8 cellular contexts compared by ENCODE assay signal in the genomic region with DNA sequence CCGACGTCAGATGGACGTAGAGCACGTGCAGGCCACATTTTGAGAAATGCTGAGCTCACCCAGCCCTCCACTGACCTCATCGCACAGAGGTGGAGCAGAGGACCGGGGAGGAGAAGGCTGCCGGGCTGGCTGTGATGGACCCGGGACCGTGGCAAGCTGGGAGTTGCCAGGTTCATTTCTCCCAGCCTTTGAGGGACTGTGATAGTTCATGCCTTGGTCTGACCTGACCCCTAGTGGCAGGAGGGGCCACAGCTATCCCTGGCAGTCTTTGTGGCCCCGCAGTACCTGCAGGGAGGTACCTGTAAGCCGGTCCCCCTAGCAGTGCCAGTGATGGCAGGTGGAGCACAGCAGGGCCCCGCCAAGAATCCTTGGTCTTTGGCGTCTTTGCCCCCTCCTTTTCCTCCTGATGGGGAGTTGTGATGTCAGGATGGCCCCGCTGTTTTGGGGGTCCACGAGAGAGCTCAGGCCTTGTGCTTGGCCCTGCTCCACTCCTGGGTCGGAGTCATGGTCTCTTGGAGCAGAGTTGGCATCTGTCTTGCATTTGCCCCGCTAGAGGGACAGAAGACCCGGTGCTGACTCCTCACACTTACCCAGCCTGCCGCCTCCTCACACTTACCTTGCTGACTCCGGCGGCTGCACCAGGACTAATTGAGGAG. TPM values are rescaled to one million over a fixed set of nuclear protein-coding genes. Genes with fewer than 3 reads are reported as not detected.
DNase-seq lines count a peak whose midpoint lies in the region; ATAC-seq, FAIRE-seq and TF ChIP-seq lines count a peak whose summit lies in the region.

No MANE protein-coding gene starts in this region.

- no peak overlapping the region for H2BK120ac ChIP-seq in H1 (replicated peaks; ENCODE audit: low read depth, low read length)
- H2BK120ac ChIP-seq in mesendoderm (ENCODE audit: low read depth, low read length) = no peak overlapping the region

- peak; percentile 97 to 98 for TF ChIP-seq RAD21 in H1 (IDR thresholded peaks at IDR 0.05 in 1 of 2, conservative IDR thresholded peaks at IDR 0.05 in 1 of 2; ENCODE audit: low read depth in 2 of 2, low read length in 2 of 2)

- H3K4me3 ChIP-seq in H1 (ENCODE audit: extremely low read depth in 1 of 4, insufficient read depth in 2 of 4, low read depth in 3 of 4, low read length in 4 of 4) (no peak overlapping the region), mesendoderm (ENCODE audit: low read length) (no peak overlapping the region)

- no peaks in the 10 kb centered on the region for H3K27me3 Mint-ChIP-seq in activated CD4-positive, alpha-beta memory T cell treated with anti-CD3 and anti-CD28 coated beads, Interleukin-2, amount 10 ng/mL, durations not matched to agents 7 days and 5 days

- H3K36me3 ChIP-seq in H1 (ENCODE audit: control insufficient read depth in 2 of 4, insufficient read depth in 4 of 4, low read length in 3 of 4) (peaks cover 0 to 10% (median 3%) of the 10 kb centered on the region in 4 experiments; a peak in 3 of 8 replicates), mesendoderm (ENCODE audit: control insufficient read depth, insufficient read depth, low read length) (no peaks in the 10 kb centered on the region)

- H3K27me3 ChIP-seq in H1 (replicated peaks in 1 of 4; ENCODE audit: control insufficient read depth in 3 of 4, extremely low read depth in 1 of 4, insufficient read depth in 3 of 4, low read length in 3 of 4) (no peaks in the 10 kb centered on the region), mesendoderm (ENCODE audit: insufficient read depth, low read length, poor library complexity) (no peaks in the 10 kb centered on the region)

- WGBS in H1 (ENCODE audit: extremely low coverage in 1 of 2, insufficient coverage in 1 of 2, insufficient read length in 1 of 2, insufficient replicate concordance in 2 of 2, low coverage in 1 of 2, low lambda C conversion rate in 2 of 2, missing lambda C conversion rate in 1 of 2), 2 experiments = 73% methylated on average over 15 of the region's 21 CpGs; no CpG with 5 or more reads in 1 of the 2 experiments
- no CpG with 5 or more reads among the region's 21 CpGs for WGBS in mesendoderm (ENCODE audit: extremely low coverage, insufficient coverage, low lambda C conversion rate)

- H2BK5ac ChIP-seq in H1 (ENCODE audit: low read depth, low read length) (no peak overlapping the region), mesendoderm (ENCODE audit: low read length) (no peak overlapping the region)

- H4K8ac ChIP-seq in H1 (ENCODE audit: extremely low read depth, insufficient read depth, low read length) (no peak overlapping the region), mesendoderm (ENCODE audit: low read depth, low read length) (no peak overlapping the region)

- H3K4ac ChIP-seq in H1 (replicated peaks; ENCODE audit: insufficient read length, low read depth, low read length) = no peak overlapping the region
- no peak overlapping the region for H3K4ac ChIP-seq in mesendoderm (ENCODE audit: low read depth, low read length)

- H3K27ac Mint-ChIP-seq in activated CD4-positive, alpha-beta memory T cell treated with anti-CD3 and anti-CD28 coated beads, Interleukin-2, amount 10 ng/mL, durations not matched to agents 7 days and 5 days = no peak overlapping the region

- H3K4me3 Mint-ChIP-seq in activated CD4-positive, alpha-beta memory T cell treated with anti-CD3 and anti-CD28 coated beads, Interleukin-2, amount 10 ng/mL, durations not matched to agents 7 days and 5 days = no peak overlapping the region

- H2AK5ac ChIP-seq in H1 (ENCODE audit: low read depth, low read length) (no peak overlapping the region), mesendoderm (ENCODE audit: low read length) (no peak overlapping the region)

- no peaks in the 10 kb centered on the region for H3K23me2 ChIP-seq in H1 (ENCODE audit: low read depth, low read length)

- peaks cover 7% of the 10 kb centered on the region for H3K36me3 Mint-ChIP-seq in activated CD4-positive, alpha-beta memory T cell treated with anti-CD3 and anti-CD28 coated beads, Interleukin-2, amount 10 ng/mL, durations not matched to agents 7 days and 5 days (ENCODE audit: low read depth)

- no peak overlapping the region for H2BK15ac ChIP-seq in H1 (ENCODE audit: low read length)
- H2BK15ac ChIP-seq in mesendoderm (replicated peaks; ENCODE audit: low read depth) = no peak overlapping the region

- H3K79me2 ChIP-seq in H1 (ENCODE audit: control insufficient read depth in 1 of 2, insufficient read depth in 2 of 2, low read length in 2 of 2) = no peaks in the 10 kb centered on the region
- no peaks in the 10 kb centered on the region for H3K79me2 ChIP-seq in mesendoderm (ENCODE audit: control insufficient read depth, insufficient read depth, low read length)

- no peaks in the 10 kb centered on the region for H3K9me3 ChIP-seq in H1 (ENCODE audit: insufficient read depth in 2 of 2, low read depth in 1 of 2, low read length in 1 of 2)

- H3K14ac ChIP-seq in H1 (ENCODE audit: insufficient read length) = no peak overlapping the region

- ATAC-seq in GM19467 (IDR thresholded peaks at IDR 0.05; ENCODE audit: unreplicated experiment) = no peak

- DNase-seq in SKM-1 treated with dmso at 0.1 percent for 144 hours (lab: John Stamatoyannopoulos, UW; ENCODE audit: unreplicated experiment) (peak; percentile 10), SKM-1 (lab: John Stamatoyannopoulos, UW; ENCODE audit: unreplicated experiment) (no peak), NCI-H345 treated with DMSO at 0.1 percent for 48 hours (lab: John Stamatoyannopoulos, UW; ENCODE audit: unreplicated experiment) (peak; percentile 3), H1 (ENCODE audit: low read depth in 1 of 2, low spot score in 2 of 2) (peak; percentile 62 to 82), mesendoderm (peak; percentile 83)
- peak; percentile 52 for DNase-seq in activated CD4-positive, alpha-beta memory T cell treated with anti-CD3 and anti-CD28 coated beads, Interleukin-2, amount 10 ng/mL, durations not matched to agents 7 days and 5 days
- DNase-seq in stimulated activated CD8-positive, alpha-beta memory T cell treated with anti-CD3 and anti-CD28 coated beads, Interleukin-4, amount 100 ng/mL, for 24 hours (ENCODE audit: low read depth) = peak; percentile 44

- H3K18ac ChIP-seq in H1 (ENCODE audit: extremely low read depth, low read length) (no peak overlapping the region), mesendoderm (ENCODE audit: low read length) (no peak overlapping the region)

- no peaks in the 10 kb centered on the region for H3K79me1 ChIP-seq in H1 (ENCODE audit: low read depth, low read length)
- no peaks in the 10 kb centered on the region for H3K79me1 ChIP-seq in mesendoderm (ENCODE audit: low read length)

- no peak overlapping the region for H2BK12ac ChIP-seq in H1 (ENCODE audit: low read depth, low read length)

- peaks cover 2 to 5% of the 10 kb centered on the region in 2 experiments for H4K20me1 ChIP-seq in H1 (replicated peaks in 1 of 2; ENCODE audit: control insufficient read depth in 1 of 2, insufficient read depth in 2 of 2, low read length in 2 of 2)

- no peak overlapping the region for H3K56ac ChIP-seq in H1 (replicated peaks; ENCODE audit: insufficient read length, low read depth, low read length)
- H3K56ac ChIP-seq in mesendoderm (ENCODE audit: low read length) = no peak overlapping the region

- POLR2A ChIA-PET in activated CD4-positive, alpha-beta memory T cell treated with anti-CD3 and anti-CD28 coated beads, Interleukin-2, amount 10 ng/mL, durations not matched to agents 7 days and 5 days (lab: Charles Lee) = no interaction called here
- POLR2A ChIA-PET in H1 (lab: Charles Lee; ENCODE audit: partially characterized antibody) = no interaction called here

- H4K91ac ChIP-seq in H1 (replicated peaks; ENCODE audit: insufficient read length, low read length) = no peak overlapping the region

- H3K23ac ChIP-seq in H1 (ENCODE audit: insufficient read length) (no peak overlapping the region), mesendoderm (ENCODE audit: low read length) (no peak overlapping the region)

- no peak overlapping the region for H3K9ac ChIP-seq in H1 (replicated peaks in 1 of 4; ENCODE audit: extremely low read depth in 1 of 4, low read depth in 3 of 4, low read length in 3 of 4)
- H3K9ac ChIP-seq in mesendoderm (ENCODE audit: low read length) = no peak overlapping the region

- no peak overlapping the region for H2BK20ac ChIP-seq in H1 (ENCODE audit: low read length)

- H3K9me3 Mint-ChIP-seq in activated CD4-positive, alpha-beta memory T cell treated with anti-CD3 and anti-CD28 coated beads, Interleukin-2, amount 10 ng/mL, durations not matched to agents 7 days and 5 days = no peaks in the 10 kb centered on the region

- FAIRE-seq in H1 (lab: Jason Lieb, UNC) = peak; percentile 81

- no peak overlapping the region for H4K5ac ChIP-seq in H1 (ENCODE audit: insufficient read length, low read depth, low read length)
- no peak overlapping the region for H4K5ac ChIP-seq in mesendoderm (ENCODE audit: low read length)

- no peaks in the 10 kb centered on the region for H3K4me1 Mint-ChIP-seq in activated CD4-positive, alpha-beta memory T cell treated with anti-CD3 and anti-CD28 coated beads, Interleukin-2, amount 10 ng/mL, durations not matched to agents 7 days and 5 days

- CTCF ChIA-PET in activated CD4-positive, alpha-beta memory T cell treated with anti-CD3 and anti-CD28 coated beads, Interleukin-2, amount 10 ng/mL, durations not matched to agents 7 days and 5 days (lab: Charles Lee) = interaction anchor here (0.5 to 2.1 kb wide), 10 partner anchors 11 to 647 kb away, joined by 3 to 7 read pairs (median 3); no protein-coding TSS in a partner anchor
- CTCF ChIA-PET in H1 (lab: Charles Lee; ENCODE audit: partially characterized antibody) = interaction anchor here (0.6 to 5.8 kb wide), 48 partner anchors 10 to 640 kb away, joined by 3 to 81 read pairs (median 5); no protein-coding TSS in a partner anchor

- peak; percentile 88 to 98 (median 94) for TF ChIP-seq CTCF in H1 (IDR thresholded peaks at IDR 0.05; ENCODE audit: control extremely low read depth in 1 of 3, insufficient read depth in 1 of 3, low read depth in 1 of 3, low read length in 3 of 3)

- TF ChIP-seq POLR2A in H1 (IDR thresholded peaks at IDR 0.05; ENCODE audit: control extremely low read depth in 1 of 2, low read depth in 2 of 2, low read length in 2 of 2) = no peak

- H3K4me2 ChIP-seq in H1 (ENCODE audit: insufficient read depth in 1 of 2, low read depth in 2 of 2, low read length in 2 of 2) (no peak overlapping the region), mesendoderm (ENCODE audit: low read length) (no peak overlapping the region)

- no peak for TF ChIP-seq EP300 in H1 (IDR thresholded peaks at IDR 0.05; ENCODE audit: borderline replicate concordance in 1 of 2, low read depth in 2 of 2, low read length in 2 of 2)

- no peak overlapping the region for H2AFZ ChIP-seq in H1 (ENCODE audit: low read length)

- H3K27ac ChIP-seq in H1 (ENCODE audit: low read depth, low read length) = no peak overlapping the region
- H3K27ac ChIP-seq in mesendoderm (ENCODE audit: low read depth, low read length) = no peak overlapping the region

- H3K4me1 ChIP-seq in H1 (replicated peaks in 1 of 4; ENCODE audit: control insufficient read depth in 3 of 4, insufficient read depth in 4 of 4, low read length in 3 of 4) (no peaks in the 10 kb centered on the region), mesendoderm (ENCODE audit: control insufficient read depth, low read depth, low read length) (no peaks in the 10 kb centered on the region)

RNA-seq across cellular contexts. Expression of gene OR1D5, which starts 50.4 kb away (rescaled TPM):
- not detected for total RNA-seq in activated CD4-positive, alpha-beta memory T cell treated with anti-CD3 and anti-CD28 coated beads, Interleukin-2, amount 10 ng/mL, durations not matched to agents 7 days and 5 days
- total RNA-seq in H1 (2021; fragmentation: NEBNext Ultra II Directional; extraction: Animal tissue kit (Norgen Biotek cat#: 25700)) = not detected in 2 replicates
- not detected in 2 replicates for polyA plus RNA-seq in H1 (2011; rRNA removed)
- not detected for polyA plus RNA-seq in H1 (2011; cell fraction: cytosol; rRNA removed)
- not detected for polyA plus RNA-seq in H1 (2011; cell fraction: nucleus; rRNA removed)
- polyA plus RNA-seq in H1 (2012, experiment 1 of 2) = not detected in 4 replicates
- polyA plus RNA-seq in H1 (2012, experiment 2 of 2) = not detected
- polyA plus RNA-seq in H1 (2013, experiment 1 of 2) = not detected
- polyA plus RNA-seq in H1 (2013, experiment 2 of 2) = not detected
- not detected in 2 replicates for polyA minus RNA-seq in H1 (2011; rRNA and poly(A)+ RNA removed)
- not detected for polyA minus RNA-seq in H1 (2011; cell fraction: cytosol; rRNA and poly(A)+ RNA removed)
- polyA minus RNA-seq in H1 (2011; cell fraction: nucleus; rRNA and poly(A)+ RNA removed) = not detected
- not detected for polyA plus RNA-seq in mesendoderm (2013, experiment 1 of 2)
- polyA plus RNA-seq in mesendoderm (2013, experiment 2 of 2) = not detected
